18 cellular contexts compared by ENCODE assay signal in the genomic region with DNA sequence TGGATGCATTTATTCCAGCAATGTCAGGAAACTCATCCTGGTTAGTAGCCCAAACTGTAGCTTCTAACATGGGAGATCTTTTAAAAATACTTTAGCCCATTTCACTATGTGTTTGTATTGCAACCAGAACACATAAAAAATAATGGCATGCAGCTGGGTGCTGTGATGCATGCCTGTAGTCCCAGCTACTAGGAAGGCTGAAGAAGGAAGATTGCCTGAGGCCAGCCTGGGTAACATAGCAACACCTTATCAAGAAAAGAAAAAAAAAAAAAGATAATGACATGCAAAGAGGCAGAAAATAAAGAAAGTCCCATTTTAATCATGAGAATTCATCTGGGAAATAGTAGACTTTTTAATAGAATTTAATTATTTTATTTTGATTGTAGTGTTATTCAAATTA.
"Had no signal": no experiment of that assay in that cellular context is flagged by ENCODE, and none has a peak within 500 bp of the region (broad histone marks: within the 10 kb centered on the region; RNA-seq: fewer than 3 reads in every experiment).

No MANE protein-coding gene starts in this region.

- DNase-seq: effector memory CD4-positive, alpha-beta T cell; gastrocnemius medialis; heart right ventricle; hypothalamus; left ventricle myocardium inferior; lower lobe of right lung; midbrain; nephron progenitor cell; psoas muscle; sigmoid colon; stimulated activated naive CD4-positive, alpha-beta T cell; stomach; substantia nigra; transverse colon had no signal

- H3K27ac ChIP-seq: gastrocnemius medialis, heart right ventricle, left ventricle myocardium inferior, lower lobe of right lung, parathyroid adenoma, psoas muscle, sigmoid colon, skin epidermis, stomach, thoracic aorta, transverse colon had no signal

- ATAC-seq: esophagus mucosa, gastrocnemius medialis, heart right ventricle, lower lobe of right lung, psoas muscle had no signal
